ENCODE assay signal across 25 cellular contexts in genomic region chr22:27925331-27925730, GRCh38. TPM values are rescaled to one million over a fixed set of nuclear protein-coding genes. Genes with fewer than 3 reads are reported as not detected.
DNase-seq lines count a peak whose midpoint lies in the region; ATAC-seq, FAIRE-seq and TF ChIP-seq lines count a peak whose summit lies in the region.
"Had no signal": no experiment of that assay in that cellular context is flagged by ENCODE, and none has a peak within 500 bp of the region (broad histone marks: within the 10 kb centered on the region; RNA-seq: fewer than 3 reads in every experiment).

No MANE protein-coding gene starts in this region.

- H3K4me1 Mint-ChIP-seq in stimulated activated memory B cell treated with anti-CD40 and anti-IgM and Interleukin-4, amounts not matched to agents 10 μg/mL and 1 μg/mL and 100 μg/mL, for 72 hours = peaks cover 22% of the 10 kb centered on the region

- H3K4me1 ChIP-seq in HEK293 (ENCODE audit: control insufficient read depth, insufficient read depth, low read length) = no peaks in the 10 kb centered on the region
- H3K4me1 ChIP-seq: BE2C had no signal

- CTCF ChIA-PET in HEK293 (lab: Yijun Ruan, JAX) = no interaction called here

- peaks cover 10 to 31% of the 10 kb centered on the region in 2 experiments for H3K36me3 ChIP-seq in HEK293 (ENCODE audit: control insufficient read depth in 2 of 2, insufficient read depth in 1 of 2, low read length in 2 of 2)

- no peak for ATAC-seq in stimulated activated memory B cell treated with anti-CD40 and anti-IgM and Interleukin-4, amounts not matched to agents 10 μg/mL and 1 μg/mL and 100 μg/mL, for 72 hours
- ATAC-seq in HG03135 (IDR thresholded peaks at IDR 0.05; ENCODE audit: unreplicated experiment) = no peak
- ATAC-seq: GM12878 had no signal

- H3K4me3 Mint-ChIP-seq in stimulated activated memory B cell treated with anti-CD40 and anti-IgM and Interleukin-4, amounts not matched to agents 10 μg/mL and 1 μg/mL and 100 μg/mL, for 72 hours = no peak overlapping the region
- H3K4me3 Mint-ChIP-seq: CD14-positive monocyte; CD4-positive, alpha-beta memory T cell; CD4-positive, CD25-positive, alpha-beta regulatory T cell; CD8-positive, alpha-beta memory T cell had no signal

- H3K36me3 Mint-ChIP-seq in stimulated activated memory B cell treated with anti-CD40 and anti-IgM and Interleukin-4, amounts not matched to agents 10 μg/mL and 1 μg/mL and 100 μg/mL, for 72 hours = peaks cover 6% of the 10 kb centered on the region

- POLR2A ChIA-PET in HEK293 (lab: Yijun Ruan, JAX) = no interaction called here

- H3K4me3 ChIP-seq in HEK293 (ENCODE audit: low read depth, low read length) = no peak overlapping the region
- H3K4me3 ChIP-seq: BLaER1, GM12878 had no signal

- no peak for TF ChIP-seq POLR2A in GM12891 (IDR thresholded peaks at IDR 0.05; ENCODE audit: low read depth, low read length)

- peak overlapping the region; percentile 55 for H3K27ac Mint-ChIP-seq in stimulated activated memory B cell treated with anti-CD40 and anti-IgM and Interleukin-4, amounts not matched to agents 10 μg/mL and 1 μg/mL and 100 μg/mL, for 72 hours
- H3K27ac Mint-ChIP-seq: CD14-positive monocyte; CD4-positive, CD25-positive, alpha-beta regulatory T cell had no signal

- no peak for DNase-seq in GM12891 (ENCODE audit: insufficient read length, low spot score)
- DNase-seq in nucleus accumbens (lab: John Stamatoyannopoulos, UW) = no peak
- DNase-seq: 8988T; ACHN; BE2C; C1 segment of cervical spinal cord; CD4-positive, alpha-beta memory T cell; CD4-positive, CD25-positive, alpha-beta regulatory T cell; CD8-positive, alpha-beta memory T cell; COR-L47; DMS 273 treated with DMSO at 0.1 percent for 48 hours; DMS153; DMS53; DMS79; DND-41; EL; GDM1 had no signal

- peak; percentile 35 for FAIRE-seq in GM12891 (lab: Jason Lieb, UNC)
- FAIRE-seq: A204.1, GM12878, GM19239 had no signal

- H3K27ac ChIP-seq in HEK293 (ENCODE audit: extremely low read depth, low read depth, low read length) = no peak overlapping the region
- H3K27ac ChIP-seq: BLaER1 had no signal

- H3K9me3 ChIP-seq in HEK293 (ENCODE audit: control insufficient read depth, insufficient read depth, low read depth, low read length) = no peaks in the 10 kb centered on the region
- H3K9me3 ChIP-seq: BE2C had no signal

- H3K27me3 Mint-ChIP-seq in stimulated activated memory B cell treated with anti-CD40 and anti-IgM and Interleukin-4, amounts not matched to agents 10 μg/mL and 1 μg/mL and 100 μg/mL, for 72 hours = no peaks in the 10 kb centered on the region
- H3K27me3 Mint-ChIP-seq: CD4-positive, alpha-beta memory T cell; CD8-positive, alpha-beta memory T cell had no signal

- TF ChIP-seq CTCF in HEK293 (tag by site-specific recombination; IDR thresholded peaks at IDR 0.05) = no peak

- H3K9me3 Mint-ChIP-seq in stimulated activated memory B cell treated with anti-CD40 and anti-IgM and Interleukin-4, amounts not matched to agents 10 μg/mL and 1 μg/mL and 100 μg/mL, for 72 hours = no peaks in the 10 kb centered on the region
- H3K9me3 Mint-ChIP-seq: CD4-positive, alpha-beta memory T cell; CD4-positive, CD25-positive, alpha-beta regulatory T cell; CD8-positive, alpha-beta memory T cell had no signal

TF ChIP-seq in GM12891, 5 proteins besides CTCF, POLR2A, EP300 and RAD21:
- TF ChIP-seq POLR2AphosphoS5 (IDR thresholded peaks at IDR 0.05; ENCODE audit: low read depth, low read length) (no peak), PAX5 (IDR thresholded peaks at IDR 0.05; ENCODE audit: insufficient read depth, low read length, severe bottlenecking) (no peak), TAF1 (IDR thresholded peaks at IDR 0.05; ENCODE audit: low read depth, low read length) (no peak), POU2F2 (IDR thresholded peaks at IDR 0.05; ENCODE audit: low read depth, low read length) (no peak), SPI1 (IDR thresholded peaks at IDR 0.05; ENCODE audit: low read depth, low read length) (no peak)
TF ChIP-seq in GM12891: peak in this region for 0.

TF ChIP-seq in HEK293, 187 proteins besides CTCF, POLR2A, EP300 and RAD21:
- TF ChIP-seq ZNF362 (tag by site-specific recombination; IDR thresholded peaks at IDR 0.05) = no peak
- TF ChIP-seq ZNF24 (tag by site-specific recombination; IDR thresholded peaks at IDR 0.05) = no peak
- no peak for TF ChIP-seq ZBTB6 (tag by site-specific recombination; IDR thresholded peaks at IDR 0.05)
- TF ChIP-seq ZNF146 (tag by site-specific recombination; IDR thresholded peaks at IDR 0.05) = peak; percentile 66
TF ChIP-seq in HEK293: peak in this region for 1.

RNA-seq across cellular contexts. Expression of gene PITPNB, which starts 6.3 kb away (rescaled TPM):
- polyA plus RNA-seq in GM12891 (2012; ENCODE audit: low read depth, missing spikeins) = 34.9 TPM
